ENCODE assay signal across 2 cellular contexts in genomic region chr1:219445864-219446263, GRCh38.
TF ChIP-seq lines count a peak whose summit lies in the region.

No MANE protein-coding gene starts in this region.

TF ChIP-seq in SK-N-SH, 30 proteins besides CTCF, POLR2A, EP300 and RAD21 (continued from another document):
- TF ChIP-seq FOSL2 (IDR thresholded peaks at IDR 0.05; ENCODE audit: borderline replicate concordance, low read depth) (no peak), RCOR1 (IDR thresholded peaks at IDR 0.05; ENCODE audit: low read length) (no peak), NRF1 (IDR thresholded peaks at IDR 0.05; ENCODE audit: low read depth, low read length) (no peak), USF2 (IDR thresholded peaks at IDR 0.05; ENCODE audit: borderline replicate concordance, low read depth, low read length) (no peak), SIN3A (IDR thresholded peaks at IDR 0.05; ENCODE audit: borderline replicate concordance, low read depth, low read length) (no peak), ZBTB33 (IDR thresholded peaks at IDR 0.05; ENCODE audit: borderline replicate concordance, low read depth) (no peak)

TF ChIP-seq in SK-N-SH treated with all-trans-retinoic acid at 6 μM for 48 hours, 23 proteins besides CTCF, POLR2A, EP300 and RAD21 (continued from another document):
- TF ChIP-seq PATZ1 (CRISPR knock-in tag; IDR thresholded peaks at IDR 0.05; ENCODE audit: borderline replicate concordance) (no peak), TCF4 (CRISPR knock-in tag; IDR thresholded peaks at IDR 0.05; ENCODE audit: borderline replicate concordance) (no peak), OSR1 (CRISPR knock-in tag; IDR thresholded peaks at IDR 0.05) (no peak), ISL1 (CRISPR knock-in tag; IDR thresholded peaks at IDR 0.05) (no peak)
